ENCODE assay signal across 20 cellular contexts in the genomic region with DNA sequence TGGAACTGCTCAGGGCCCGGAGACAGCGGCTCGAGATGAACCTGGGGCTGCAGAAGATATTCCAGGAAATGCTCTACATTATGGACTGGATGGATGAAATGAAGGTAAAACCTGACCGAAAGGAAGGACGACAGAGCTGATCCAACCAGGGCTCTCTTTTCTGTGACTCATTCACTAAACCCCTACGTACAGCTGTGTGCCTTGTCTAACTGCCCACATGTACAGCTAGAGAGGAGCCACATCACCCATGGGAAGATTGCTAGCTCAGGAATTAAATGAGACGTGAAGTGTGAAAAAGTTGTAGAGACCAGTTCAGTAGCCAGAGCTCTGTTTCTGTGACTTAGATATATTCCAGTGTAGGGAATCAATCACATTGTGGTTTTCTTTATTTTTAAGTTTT.
A peak's percentile ranks its signal among the peaks of the same experiment; 100 is the strongest.
DNase-seq lines count a peak whose midpoint lies in the region; ATAC-seq, FAIRE-seq and TF ChIP-seq lines count a peak whose summit lies in the region.
"Had no signal": no experiment of that assay in that cellular context is flagged by ENCODE, and none has a peak within 500 bp of the region (broad histone marks: within the 10 kb centered on the region; RNA-seq: fewer than 3 reads in every experiment).

No MANE protein-coding gene starts in this region.

- no peak for TF ChIP-seq CTCF in left ventricle myocardium inferior (IDR thresholded peaks at IDR 0.05; ENCODE audit: borderline replicate concordance)
- TF ChIP-seq CTCF in esophagus muscularis mucosa (IDR thresholded peaks at IDR 0.05): no peak
- TF ChIP-seq CTCF in osteocyte (IDR thresholded peaks at IDR 0.05): no peak

- H3K27ac Mint-ChIP-seq in osteocyte (ENCODE audit: unreplicated experiment): peak overlapping the region; percentile 41
- H3K27ac Mint-ChIP-seq in activated T-helper 1 cell treated with anti-CD3 and anti-CD28 coated beads, Interleukin-12 subunit alpha, Interleukin-12 subunit beta, Interleukin-2, Interleukin-4 antibody, amounts not matched to agents 30 ng/mL and 10 ng/mL and 1 ng/mL, durations not matched to agents 14 hours and 24 hours and 36 hours: no peak overlapping the region
- H3K27ac Mint-ChIP-seq: activated CD4-positive, alpha-beta T cell treated with anti-CD3 and anti-CD28 coated beads, Interleukin-2, amount 10 ng/mL, durations not matched to agents 7 days and 5 days had no signal

- peak overlapping the region; percentile 68 for H3K27ac ChIP-seq in left ventricle myocardium inferior (replicated peaks)
- H3K27ac ChIP-seq in right cardiac atrium (ENCODE audit: low read length): no peak overlapping the region
- peak overlapping the region; percentile 41 to 64 (median 56) for H3K27ac ChIP-seq in esophagus muscularis mucosa (replicated peaks in 1 of 4)
- no peak overlapping the region for H3K27ac ChIP-seq in small intestine (ENCODE audit: low read depth in 1 of 2, low read length in 1 of 2)

- intact Hi-C loops in left ventricle myocardium inferior (cut with micrococcal nuclease): no loop called here
- intact Hi-C loops in right cardiac atrium (cut with DNase I): no loop called here
- intact Hi-C loops in esophagus muscularis mucosa (cut with DNase I): no loop called here
- intact Hi-C loops in activated T-helper 1 cell treated with anti-CD3 and anti-CD28 coated beads, Interleukin-12 subunit alpha, Interleukin-12 subunit beta, Interleukin-2, Interleukin-4 antibody, amounts not matched to agents 30 ng/mL and 10 ng/mL and 1 ng/mL, durations not matched to agents 14 hours and 24 hours and 36 hours (cut with micrococcal nuclease): no loop called here

- TF ChIP-seq POLR2A in esophagus muscularis mucosa (IDR thresholded peaks at IDR 0.05; ENCODE audit: low read depth): no peak

- TF ChIP-seq EP300 in esophagus muscularis mucosa (IDR thresholded peaks at IDR 0.05): no peak

- ATAC-seq in right cardiac atrium: no peak
- no peak for ATAC-seq in GM19397 (IDR thresholded peaks at IDR 0.05; ENCODE audit: unreplicated experiment)
- ATAC-seq: left colon, Panc1 had no signal

- DNase-seq in left ventricle myocardium inferior (no peak), right cardiac atrium (no peak), esophagus muscularis mucosa (ENCODE audit: extremely low spot score) (no peak), osteocyte (ENCODE audit: extremely low spot score, unreplicated experiment) (no peak), small intestine (no peak)
- DNase-seq in NK-92 treated with Interleukin-12 subunit alpha and Interleukin-12 subunit beta, amount 100 ng/mL, for 24 hours (lab: John Stamatoyannopoulos, UW): no peak
- no peak for DNase-seq in activated T-helper 1 cell treated with anti-CD3 and anti-CD28 coated beads, Interleukin-12 subunit alpha, Interleukin-12 subunit beta, Interleukin-2, Interleukin-4 antibody, amounts not matched to agents 30 ng/mL and 10 ng/mL and 1 ng/mL, durations not matched to agents 14 hours and 24 hours and 36 hours (ENCODE audit: low spot score)
- DNase-seq: activated CD4-positive, alpha-beta T cell treated with anti-CD3 and anti-CD28 coated beads, Interleukin-2, amount 10 ng/mL, durations not matched to agents 7 days and 5 days; EL; HCEC 1CT; Kasumi-1; left colon; NCI-H1436 treated with DMSO at 0.1 percent for 48 hours; NCI-H774; SK-N-SH; substantia nigra had no signal

- H3K9me3 ChIP-seq in left ventricle myocardium inferior (replicated peaks): no peaks in the 10 kb centered on the region
- H3K9me3 ChIP-seq in right cardiac atrium (ENCODE audit: control insufficient read depth, low read length): no peaks in the 10 kb centered on the region
- H3K9me3 ChIP-seq in esophagus muscularis mucosa: no peaks in the 10 kb centered on the region
- no peaks in the 10 kb centered on the region for H3K9me3 ChIP-seq in small intestine (ENCODE audit: control insufficient read depth, low read depth)
- H3K9me3 ChIP-seq: SK-N-SH had no signal

- H3K4me3 ChIP-seq in left ventricle myocardium inferior (no peak overlapping the region), right cardiac atrium (ENCODE audit: low read length) (no peak overlapping the region), esophagus muscularis mucosa (no peak overlapping the region), small intestine (ENCODE audit: low read depth in 1 of 2, low read length in 2 of 2) (no peak overlapping the region)

- FAIRE-seq in small intestine (lab: Jason Lieb, UNC): no peak
- FAIRE-seq: endometrium, TTC549 had no signal

- WGBS in right cardiac atrium: 81% methylated on average over 7 of the region's 7 CpGs
- 89% methylated on average over 7 of the region's 7 CpGs for WGBS in esophagus muscularis mucosa
- WGBS in small intestine, 3 donors: 94 to 97% (median 95%) methylated on average over 7 of the region's 7 CpGs

- H3K27me3 ChIP-seq in left ventricle myocardium inferior (ENCODE audit: low read depth): no peaks in the 10 kb centered on the region
- no peaks in the 10 kb centered on the region for H3K27me3 ChIP-seq in right cardiac atrium (ENCODE audit: control insufficient read depth, insufficient read depth)
- H3K27me3 ChIP-seq in esophagus muscularis mucosa: no peaks in the 10 kb centered on the region
- no peaks in the 10 kb centered on the region for H3K27me3 ChIP-seq in small intestine (ENCODE audit: control insufficient read depth in 2 of 2, insufficient read depth in 2 of 2, low read length in 2 of 2)

- no peaks in the 10 kb centered on the region for H3K9me3 Mint-ChIP-seq in osteocyte (ENCODE audit: unreplicated experiment)
- H3K9me3 Mint-ChIP-seq in activated T-helper 1 cell treated with anti-CD3 and anti-CD28 coated beads, Interleukin-12 subunit alpha, Interleukin-12 subunit beta, Interleukin-2, Interleukin-4 antibody, amounts not matched to agents 30 ng/mL and 10 ng/mL and 1 ng/mL, durations not matched to agents 14 hours and 24 hours and 36 hours: no peaks in the 10 kb centered on the region
- H3K9me3 Mint-ChIP-seq: activated CD4-positive, alpha-beta T cell treated with anti-CD3 and anti-CD28 coated beads, Interleukin-2, amount 10 ng/mL, durations not matched to agents 7 days and 5 days had no signal

- H3K4me3 Mint-ChIP-seq in osteocyte (ENCODE audit: unreplicated experiment): no peak overlapping the region
- no peak overlapping the region for H3K4me3 Mint-ChIP-seq in activated T-helper 1 cell treated with anti-CD3 and anti-CD28 coated beads, Interleukin-12 subunit alpha, Interleukin-12 subunit beta, Interleukin-2, Interleukin-4 antibody, amounts not matched to agents 30 ng/mL and 10 ng/mL and 1 ng/mL, durations not matched to agents 14 hours and 24 hours and 36 hours
- H3K4me3 Mint-ChIP-seq: activated CD4-positive, alpha-beta T cell treated with anti-CD3 and anti-CD28 coated beads, Interleukin-2, amount 10 ng/mL, durations not matched to agents 7 days and 5 days had no signal

- H3K36me3 ChIP-seq in left ventricle myocardium inferior (peaks cover 100% of the 10 kb centered on the region), esophagus muscularis mucosa (peaks cover 68 to 100% (median 95%) of the 10 kb centered on the region in 4 donors), small intestine (ENCODE audit: control insufficient read depth in 2 of 2, insufficient read depth in 2 of 2, low read length in 2 of 2) (peaks cover 16 to 34% of the 10 kb centered on the region in 2 donors)

- no peaks in the 10 kb centered on the region for H3K4me1 Mint-ChIP-seq in osteocyte (ENCODE audit: unreplicated experiment)
- H3K4me1 Mint-ChIP-seq in activated T-helper 1 cell treated with anti-CD3 and anti-CD28 coated beads, Interleukin-12 subunit alpha, Interleukin-12 subunit beta, Interleukin-2, Interleukin-4 antibody, amounts not matched to agents 30 ng/mL and 10 ng/mL and 1 ng/mL, durations not matched to agents 14 hours and 24 hours and 36 hours (ENCODE audit: low read depth): peaks cover 13% of the 10 kb centered on the region

- H3K36me3 Mint-ChIP-seq in osteocyte (ENCODE audit: unreplicated experiment): peaks cover 71% of the 10 kb centered on the region
- peaks cover 65% of the 10 kb centered on the region for H3K36me3 Mint-ChIP-seq in activated T-helper 1 cell treated with anti-CD3 and anti-CD28 coated beads, Interleukin-12 subunit alpha, Interleukin-12 subunit beta, Interleukin-2, Interleukin-4 antibody, amounts not matched to agents 30 ng/mL and 10 ng/mL and 1 ng/mL, durations not matched to agents 14 hours and 24 hours and 36 hours (ENCODE audit: low read depth)

- H3K27me3 Mint-ChIP-seq in osteocyte (ENCODE audit: unreplicated experiment): no peaks in the 10 kb centered on the region
- no peaks in the 10 kb centered on the region for H3K27me3 Mint-ChIP-seq in activated T-helper 1 cell treated with anti-CD3 and anti-CD28 coated beads, Interleukin-12 subunit alpha, Interleukin-12 subunit beta, Interleukin-2, Interleukin-4 antibody, amounts not matched to agents 30 ng/mL and 10 ng/mL and 1 ng/mL, durations not matched to agents 14 hours and 24 hours and 36 hours (ENCODE audit: insufficient read depth)
- H3K27me3 Mint-ChIP-seq: activated CD4-positive, alpha-beta T cell treated with anti-CD3 and anti-CD28 coated beads, Interleukin-2, amount 10 ng/mL, durations not matched to agents 7 days and 5 days had no signal

- H3K4me1 ChIP-seq in left ventricle myocardium inferior (peaks cover 86% of the 10 kb centered on the region), right cardiac atrium (ENCODE audit: control insufficient read depth, insufficient read depth, low read length) (peaks cover 17% of the 10 kb centered on the region), esophagus muscularis mucosa (peaks cover 45 to 56% (median 56%) of the 10 kb centered on the region in 4 donors), small intestine (ENCODE audit: control insufficient read depth in 2 of 2, insufficient read depth in 1 of 2, low read depth in 1 of 2, low read length in 1 of 2) (peaks cover 0 to 4% of the 10 kb centered on the region in 2 donors)

Comparison
In these comparisons a context has a peak if more than half of its experiments do, and no peak if none do; other contexts are left out.
1. H3K27ac ChIP-seq: peak in left ventricle myocardium inferior (single experiment) and esophagus muscularis mucosa (4 of 4); none in right cardiac atrium (single experiment) and small intestine (0 of 2).